ENCODE assay signal across 8 cellular contexts in the genomic region with DNA sequence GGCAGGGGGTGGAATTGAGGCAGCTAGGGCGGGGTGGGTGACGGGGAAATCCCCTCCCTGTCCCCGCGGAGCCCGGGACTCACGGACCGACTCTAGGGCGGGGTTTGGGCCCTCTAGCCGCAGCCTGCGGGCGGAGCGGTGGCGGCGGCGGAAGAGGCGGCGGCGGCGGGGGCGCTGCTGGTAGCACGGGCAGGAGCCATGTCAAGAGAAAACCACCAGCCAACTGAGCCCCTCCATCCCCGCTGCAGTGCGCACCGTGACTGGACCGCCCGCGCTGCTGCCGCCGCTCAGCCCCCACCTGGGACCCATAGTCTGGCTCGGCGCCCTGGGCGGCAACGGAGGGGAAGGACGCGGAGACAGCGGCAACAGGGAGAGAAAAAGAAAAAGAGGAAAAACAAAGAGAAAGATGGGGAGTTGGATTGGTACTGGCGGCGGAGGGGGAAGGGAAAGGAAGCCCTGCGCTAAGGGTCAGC. TPM values are rescaled to one million over a fixed set of nuclear protein-coding genes. Genes with fewer than 3 reads are reported as not detected.
A peak's percentile ranks its signal among the peaks of the same experiment; 100 is the strongest.
DNase-seq lines count a peak whose midpoint lies in the region; ATAC-seq lines count a peak whose summit lies in the region.

No MANE protein-coding gene starts in this region.

- H3K9ac ChIP-seq in mesendoderm (ENCODE audit: low read length) = peak overlapping the region; percentile 98

- H3K36me3 ChIP-seq in mesendoderm (ENCODE audit: control insufficient read depth, insufficient read depth, low read length) = no peaks in the 10 kb centered on the region

- H3K4me2 ChIP-seq in mesendoderm (ENCODE audit: low read length) = no peak overlapping the region

- POLR2A ChIA-PET in activated CD8-positive, alpha-beta T cell treated with anti-CD3 and anti-CD28 coated beads, Interleukin-2, amount 10 ng/mL, durations not matched to agents 7 days and 5 days (lab: Charles Lee) = interaction anchor here (0.9 to 2.9 kb wide), 4 partner anchors 15 to 332 kb away, joined by 3 to 22 read pairs (median 10); partner anchors contain the start of genes ACOT13, GMNN and TDP2

- H3K79me1 ChIP-seq in mesendoderm (ENCODE audit: low read length) = no peaks in the 10 kb centered on the region

- no peaks in the 10 kb centered on the region for H3K9me3 Mint-ChIP-seq in activated CD8-positive, alpha-beta T cell treated with anti-CD3 and anti-CD28 coated beads, Interleukin-2, amount 10 ng/mL, durations not matched to agents 7 days and 5 days (ENCODE audit: insufficient read depth)

- peak overlapping the region; percentile 98 for H3K4ac ChIP-seq in mesendoderm (ENCODE audit: low read depth, low read length)

- H3K4me1 ChIP-seq in mesendoderm (ENCODE audit: control insufficient read depth, low read depth, low read length) = no peaks in the 10 kb centered on the region

- no peaks in the 10 kb centered on the region for H3K27me3 ChIP-seq in mesendoderm (ENCODE audit: insufficient read depth, low read length, poor library complexity)

- H3K56ac ChIP-seq in mesendoderm (ENCODE audit: low read length) = peak overlapping the region; percentile 98

- H3K4me3 ChIP-seq in mesendoderm (ENCODE audit: low read length) = peak overlapping the region; percentile 97

- peak overlapping the region; percentile 47 for H2AK5ac ChIP-seq in mesendoderm (ENCODE audit: low read length)

- peak overlapping the region; percentile 94 for H3K18ac ChIP-seq in mesendoderm (ENCODE audit: low read length)

- H3K36me3 Mint-ChIP-seq in activated CD8-positive, alpha-beta T cell treated with anti-CD3 and anti-CD28 coated beads, Interleukin-2, amount 10 ng/mL, durations not matched to agents 7 days and 5 days (ENCODE audit: low read depth) = peaks cover 50% of the 10 kb centered on the region

- H4K5ac ChIP-seq in mesendoderm (ENCODE audit: low read length) = no peak overlapping the region

- WGBS in mesendoderm (ENCODE audit: extremely low coverage, insufficient coverage, low lambda C conversion rate) = no CpG with 5 or more reads among the region's 39 CpGs

- H3K27me3 Mint-ChIP-seq in activated CD8-positive, alpha-beta T cell treated with anti-CD3 and anti-CD28 coated beads, Interleukin-2, amount 10 ng/mL, durations not matched to agents 7 days and 5 days (ENCODE audit: low read depth) = no peaks in the 10 kb centered on the region

- H2BK5ac ChIP-seq in mesendoderm (ENCODE audit: low read length) = peak overlapping the region; percentile 67

- peak overlapping the region; percentile 97 for H3K27ac ChIP-seq in mesendoderm (ENCODE audit: low read depth, low read length)

- ATAC-seq in activated CD8-positive, alpha-beta T cell treated with anti-CD3 and anti-CD28 coated beads, Interleukin-2, amount 10 ng/mL, durations not matched to agents 7 days and 5 days = peak; percentile 31
- no peak for ATAC-seq in HG03139 (IDR thresholded peaks at IDR 0.05; ENCODE audit: unreplicated experiment)

- H2BK120ac ChIP-seq in mesendoderm (ENCODE audit: low read depth, low read length) = peak overlapping the region; percentile 89

- peak overlapping the region; percentile 98 for H3K4me3 Mint-ChIP-seq in activated CD8-positive, alpha-beta T cell treated with anti-CD3 and anti-CD28 coated beads, Interleukin-2, amount 10 ng/mL, durations not matched to agents 7 days and 5 days

- peak overlapping the region; percentile 99 for H3K27ac Mint-ChIP-seq in activated CD8-positive, alpha-beta T cell treated with anti-CD3 and anti-CD28 coated beads, Interleukin-2, amount 10 ng/mL, durations not matched to agents 7 days and 5 days

- H2BK15ac ChIP-seq in mesendoderm (replicated peaks; ENCODE audit: low read depth) = no peak overlapping the region

- DNase-seq in NCI-H345 (lab: John Stamatoyannopoulos, UW) (peak; percentile 43), NCI-H345 treated with DMSO at 0.1 percent for 48 hours (lab: John Stamatoyannopoulos, UW; ENCODE audit: unreplicated experiment) (no peak), NCI-H1092 (lab: John Stamatoyannopoulos, UW) (peak; percentile 17), ecto neural progenitor cell (ENCODE audit: low spot score) (peak; percentile 67), mesendoderm (peak; percentile 61)
- DNase-seq in activated CD8-positive, alpha-beta T cell treated with anti-CD3 and anti-CD28 coated beads, Interleukin-2, amount 10 ng/mL, durations not matched to agents 7 days and 5 days = peak; percentile 80
- peak; percentile 65 for DNase-seq in stimulated activated CD8-positive, alpha-beta memory T cell treated with anti-CD3 and anti-CD28 coated beads, Interleukin-15, amount 100 ng/mL, for 24 hours (ENCODE audit: low read depth)

- H4K8ac ChIP-seq in mesendoderm (ENCODE audit: low read depth, low read length) = peak overlapping the region; percentile 87

- peaks cover 43% of the 10 kb centered on the region for H3K79me2 ChIP-seq in mesendoderm (ENCODE audit: control insufficient read depth, insufficient read depth, low read length)

- peaks cover 34% of the 10 kb centered on the region for H3K4me1 Mint-ChIP-seq in activated CD8-positive, alpha-beta T cell treated with anti-CD3 and anti-CD28 coated beads, Interleukin-2, amount 10 ng/mL, durations not matched to agents 7 days and 5 days (ENCODE audit: low read depth)

- H3K23ac ChIP-seq in mesendoderm (ENCODE audit: low read length) = peak overlapping the region; percentile 81

- CTCF ChIA-PET in activated CD8-positive, alpha-beta T cell treated with anti-CD3 and anti-CD28 coated beads, Interleukin-2, amount 10 ng/mL, durations not matched to agents 7 days and 5 days (lab: Charles Lee) = interaction anchor here (2.9 kb wide), 1 partner anchor 53 kb away, joined by 8 read pairs; the partner anchor contains the start of genes ACOT13 and TDP2

RNA-seq across cellular contexts. Expression of gene C6orf62, which starts 1.2 kb away (rescaled TPM):
- total RNA-seq in activated CD8-positive, alpha-beta T cell treated with anti-CD3 and anti-CD28 coated beads, Interleukin-2, amount 10 ng/mL, durations not matched to agents 7 days and 5 days = 100 to 1,000 TPM; 121 to 128 TPM
- polyA plus RNA-seq in mesendoderm (2013, experiment 1 of 2) = 52.6 TPM
- 51.9 TPM for polyA plus RNA-seq in mesendoderm (2013, experiment 2 of 2)

RNA-seq across cellular contexts. Expression of gene ACOT13, which starts 53.3 kb away (rescaled TPM):
- total RNA-seq in activated CD8-positive, alpha-beta T cell treated with anti-CD3 and anti-CD28 coated beads, Interleukin-2, amount 10 ng/mL, durations not matched to agents 7 days and 5 days = 10 to 100 TPM; 21.3 to 22.6 TPM
- polyA plus RNA-seq in mesendoderm (2013, experiment 1 of 2) = 42.4 TPM
- polyA plus RNA-seq in mesendoderm (2013, experiment 2 of 2) = 44.9 TPM

RNA-seq across cellular contexts. Expression of gene TDP2, which starts 53.5 kb away (rescaled TPM):
- total RNA-seq in activated CD8-positive, alpha-beta T cell treated with anti-CD3 and anti-CD28 coated beads, Interleukin-2, amount 10 ng/mL, durations not matched to agents 7 days and 5 days = 10 to 100 TPM; 43.0 to 44.0 TPM
- polyA plus RNA-seq in mesendoderm (2013, experiment 1 of 2) = 45.3 TPM
- 45.4 TPM for polyA plus RNA-seq in mesendoderm (2013, experiment 2 of 2)

RNA-seq across cellular contexts. Expression of gene GMNN, which starts 54.6 kb away (rescaled TPM):
- 10 to 100 TPM; 87.0 to 88.4 TPM for total RNA-seq in activated CD8-positive, alpha-beta T cell treated with anti-CD3 and anti-CD28 coated beads, Interleukin-2, amount 10 ng/mL, durations not matched to agents 7 days and 5 days
- polyA plus RNA-seq in mesendoderm (2013, experiment 1 of 2) = 115 TPM
- 118 TPM for polyA plus RNA-seq in mesendoderm (2013, experiment 2 of 2)
